ENCODE assay signal across 23 cellular contexts in genomic region chr16:49353650-49354049, GRCh38. TPM values are rescaled to one million over a fixed set of nuclear protein-coding genes. Genes with fewer than 3 reads are reported as not detected.
DNase-seq lines count a peak whose midpoint lies in the region; FAIRE-seq lines count a peak whose summit lies in the region.
"Had no signal": no experiment of that assay in that cellular context is flagged by ENCODE, and none has a peak within 500 bp of the region (broad histone marks: within the 10 kb centered on the region; RNA-seq: fewer than 3 reads in every experiment).

No MANE protein-coding gene starts in this region.

- in situ Hi-C loops in GM23248 (cut with MboI), result loop anchor here (5.0 kb wide), 1 partner anchor 666 kb away; no protein-coding TSS in a partner anchor

- H2AFZ ChIP-seq in GM23248, result no peak overlapping the region

- no peak overlapping the region for H3K4me2 ChIP-seq in GM23248 (ENCODE audit: unreplicated experiment)
- H3K4me2 ChIP-seq: SK-N-SH had no signal

- H3K9me3 ChIP-seq in GM23248 (ENCODE audit: low read depth), result no peaks in the 10 kb centered on the region
- H3K9me3 ChIP-seq: BE2C, MG63, SK-N-SH had no signal

- DNase-seq in DMS 273 (lab: John Stamatoyannopoulos, UW; ENCODE audit: unreplicated experiment), result peak; percentile 39
- DNase-seq in DMS 273 treated with DMSO at 0.1 percent for 48 hours (lab: John Stamatoyannopoulos, UW), result no peak
- DNase-seq in GM23248, result peak; percentile 15
- peak; percentile 75 for DNase-seq in cerebellar cortex (ENCODE audit: low spot score)
- DNase-seq in mesenteric fat pad (ENCODE audit: low spot score), result peak; percentile 67
- DNase-seq in GM19239 (ENCODE audit: insufficient read length, low spot score), result no peak
- no peak for DNase-seq in HUDEP-2 (lab: John Stamatoyannopoulos, UW; ENCODE audit: unreplicated experiment in 76 of 76)
- DNase-seq: CD8-positive, alpha-beta memory T cell; MG63; NCI-H1930; NCI-H2107; NCI-H446; NCI-H526 treated with DMSO at 0.1 percent for 48 hours had no signal

- no peaks in the 10 kb centered on the region for H4K20me1 ChIP-seq in GM23248 (ENCODE audit: insufficient read depth)

- H3F3A ChIP-seq in GM23248 (ENCODE audit: insufficient read depth), result no peaks in the 10 kb centered on the region

- WGBS in GM23248 (ENCODE audit: low coverage in 1 of 2, low lambda C conversion rate in 2 of 2, missing lambda C conversion rate in 2 of 2), 2 experiments, result 55 to 58% methylated on average over 6 of the region's 6 CpGs

- no peak overlapping the region for H3K27ac ChIP-seq in GM23248
- H3K27ac ChIP-seq: 22Rv1 had no signal

- H3K27me3 ChIP-seq in GM23248 (replicated peaks; ENCODE audit: insufficient read depth), result no peaks in the 10 kb centered on the region
- H3K27me3 ChIP-seq: MG63 had no signal

- FAIRE-seq in GM19239 (lab: Jason Lieb, UNC), result no peak
- FAIRE-seq: GM18507, RCC 7860 had no signal

- no peak overlapping the region for H3K4me3 ChIP-seq in GM23248
- H3K4me3 ChIP-seq: MG63 had no signal

- no peak overlapping the region for H3K9ac ChIP-seq in GM23248
- H3K9ac ChIP-seq: SK-N-SH had no signal

- no peaks in the 10 kb centered on the region for H3K4me1 ChIP-seq in GM23248 (ENCODE audit: insufficient read depth)
- H3K4me1 ChIP-seq: BE2C had no signal

- H3K79me2 ChIP-seq in GM23248 (ENCODE audit: insufficient read depth), result no peaks in the 10 kb centered on the region

- H3K36me3 ChIP-seq in GM23248 (ENCODE audit: low read depth), result no peaks in the 10 kb centered on the region
- H3K36me3 ChIP-seq: BE2C, MG63 had no signal

- no peaks in the 10 kb centered on the region for H3K9me2 ChIP-seq in GM23248 (ENCODE audit: insufficient read depth)
- H3K9me2 ChIP-seq: SK-N-SH had no signal

RNA-seq across cellular contexts. Expression of gene C16orf78, which starts 20.0 kb away (rescaled TPM):
- total RNA-seq in GM23248 (2014; rRNA removed; shearing (Covaris generic)), result not detected in 2 replicates
- polyA plus RNA-seq in GM23248 (2016; fragmentation: Nextera tagmentation; extraction: Ambion mirVana), result not detected in 2 replicates
- not detected for total RNA-seq in mesenteric fat pad
- total RNA-seq: Calu3; CD8-positive, alpha-beta memory T cell; H9; HT1080; LHCN-M2 had no signal
- polyA plus RNA-seq: CD14-positive monocyte; CD8-positive, alpha-beta memory T cell; SK-N-SH had no signal

Comparison
In these comparisons a context has a peak if more than half of its experiments do, and no peak if none do; other contexts are left out.
1. DNase-seq: peak in DMS 273 (single experiment), GM23248 (single experiment), cerebellar cortex (single experiment) and mesenteric fat pad (single experiment); none in DMS 273 treated with DMSO at 0.1 percent for 48 hours (single experiment), GM19239 (single experiment) and HUDEP-2 (0 of 76).